Comparison of ENCODE assay signal across 24 cellular contexts in the genomic region with DNA sequence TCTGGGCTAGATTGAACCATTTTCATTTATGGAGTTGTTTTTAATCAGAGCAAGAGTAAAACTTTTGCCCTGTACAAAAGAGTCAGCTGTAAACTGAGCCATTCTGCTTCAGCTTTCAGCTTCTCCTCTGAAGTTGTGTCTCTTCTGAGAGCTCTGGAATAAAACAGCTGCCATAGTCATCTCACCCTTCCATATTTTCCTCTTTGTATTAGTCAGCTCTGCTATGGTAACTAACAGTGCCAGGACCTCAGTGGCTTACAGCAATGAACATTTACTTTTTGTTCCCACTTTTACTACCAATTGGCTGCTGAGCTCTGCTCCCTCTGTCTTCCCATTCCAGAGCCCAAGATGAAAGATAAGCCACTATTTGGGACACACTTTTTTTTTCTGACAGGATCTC.
DNase-seq lines count a peak whose midpoint lies in the region; ATAC-seq and TF ChIP-seq lines count a peak whose summit lies in the region.
"Had no signal": no experiment of that assay in that cellular context is flagged by ENCODE, and none has a peak within 500 bp of the region (broad histone marks: within the 10 kb centered on the region; RNA-seq: fewer than 3 reads in every experiment).

No MANE protein-coding gene starts in this region.

- no peak overlapping the region for H2AK9ac ChIP-seq in IMR-90 (replicated peaks; ENCODE audit: low read depth, low read length, poor library complexity)

- H3K36me3 ChIP-seq in IMR-90 (ENCODE audit: control insufficient read depth, insufficient read depth, low read length), result no peaks in the 10 kb centered on the region
- no peaks in the 10 kb centered on the region for H3K36me3 ChIP-seq in thoracic aorta

- no peak for TF ChIP-seq RAD21 in IMR-90 (IDR thresholded peaks at IDR 0.05; ENCODE audit: low read length)

- H4K8ac ChIP-seq in IMR-90 (ENCODE audit: low read depth in 2 of 2, low read length in 2 of 2), result no peak overlapping the region

- no peaks in the 10 kb centered on the region for H3K79me1 ChIP-seq in IMR-90 (ENCODE audit: low read depth in 1 of 2, low read length in 2 of 2)

- H3K27ac ChIP-seq in IMR-90 (ENCODE audit: insufficient read depth, low read length) (no peak overlapping the region), thoracic aorta (no peak overlapping the region)
- H3K27ac ChIP-seq: A549, HL-60 had no signal

- H3K4me1 ChIP-seq in IMR-90 (ENCODE audit: control insufficient read depth, insufficient read depth, low read length), result no peaks in the 10 kb centered on the region
- H3K4me1 ChIP-seq in thoracic aorta (ENCODE audit: control insufficient read depth in 1 of 2, low read depth in 2 of 2), result no peaks in the 10 kb centered on the region
- H3K4me1 ChIP-seq: A549 had no signal

- H3K27me3 ChIP-seq in IMR-90 (ENCODE audit: control insufficient read depth, insufficient read depth, low read length) (peaks cover 48% of the 10 kb centered on the region), thoracic aorta (replicated peaks; ENCODE audit: insufficient read depth) (no peaks in the 10 kb centered on the region)

- H3K23ac ChIP-seq in IMR-90 (ENCODE audit: low read depth, low read length), result no peak overlapping the region

- H3K4me2 ChIP-seq in IMR-90 (ENCODE audit: low read depth, low read length), result peak overlapping the region; percentile 50; the same call in 1 of the 2 replicates
- H3K4me2 ChIP-seq: A549 had no signal

- DNase-seq in IMR-90 (no peak), RPMI7951 (ENCODE audit: low read depth) (peak; percentile 37), myocyte (ENCODE audit: low read depth) (peak; percentile 45), thoracic aorta (ENCODE audit: low spot score) (no peak), epidermal melanocyte (ENCODE audit: insufficient read length, low spot score) (no peak), NCI-H128 (lab: John Stamatoyannopoulos, UW; ENCODE audit: unreplicated experiment) (no peak)
- no peak for DNase-seq in effector CD8-positive, alpha-beta T cell (lab: John Stamatoyannopoulos, UW)
- DNase-seq: CD4-positive, CD25-positive, alpha-beta regulatory T cell; COR-L47; DMS 273 treated with DMSO at 0.1 percent for 48 hours; DMS79 treated with DMSO at 0.1 percent for 48 hours; GOT3; HCEC 1CT; KBM-7; MV-4-11; NCI-H1105 treated with DMSO at 0.1 percent for 48 hours; NCI-H1694 treated with DMSO at 0.1 percent for 48 hours; NCI-H2081 treated with DMSO at 0.1 percent for 48 hours; NCI-H2171 treated with DMSO at 0.1 percent for 48 hours; NCI-H524 treated with DMSO at 0.1 percent for 48 hours; SIG-M5 had no signal

- no peak overlapping the region for H2BK5ac ChIP-seq in IMR-90 (ENCODE audit: low read depth, low read length, poor library complexity, severe bottlenecking)

- no peaks in the 10 kb centered on the region for H3K9me1 ChIP-seq in IMR-90 (ENCODE audit: insufficient read depth, low read length)

- TF ChIP-seq POLR2A in IMR-90 (IDR thresholded peaks at IDR 0.05; ENCODE audit: low read depth, low read length), result no peak

- H3K56ac ChIP-seq in IMR-90 (ENCODE audit: extremely low read depth, insufficient read depth, low read length), result no peak overlapping the region

- CTCF ChIA-PET in IMR-90 (lab: Yijun Ruan, JAX), result no interaction called here

- H4K91ac ChIP-seq in IMR-90 (ENCODE audit: insufficient read depth, low read depth, low read length), result no peak overlapping the region

- no peak overlapping the region for H4K5ac ChIP-seq in IMR-90 (ENCODE audit: low read depth, low read length)

- no peak overlapping the region for H2BK120ac ChIP-seq in IMR-90 (ENCODE audit: low read depth, low read length)

- H2AFZ ChIP-seq in IMR-90 (replicated peaks; ENCODE audit: low read length, poor library complexity), result no peak overlapping the region

- H4K20me1 ChIP-seq in IMR-90 (ENCODE audit: insufficient read depth, low read length), result no peaks in the 10 kb centered on the region

- no peak overlapping the region for H3K9ac ChIP-seq in IMR-90 (ENCODE audit: low read depth, low read length)

- dilution Hi-C loops in IMR-90 (cut with HindIII; ENCODE audit: low sequenced_read_pairs, unreplicated experiment), result no loop called here

- H3K4me3 ChIP-seq in IMR-90 (ENCODE audit: insufficient read depth, low read depth, low read length) (no peak overlapping the region), thoracic aorta (peak overlapping the region; percentile 21)
- H3K4me3 ChIP-seq: A549 had no signal

- ATAC-seq in IMR-90 (ENCODE audit: low read depth) (no peak), thoracic aorta (ENCODE audit: insufficient number of reproducible peaks, low FRiP score, low read depth) (no peak)
- ATAC-seq: A549, HepG2 had no signal

- H2AK5ac ChIP-seq in IMR-90 (ENCODE audit: low read depth, low read length), result no peak overlapping the region

- H3K4ac ChIP-seq in IMR-90 (ENCODE audit: low read depth, low read length), result no peak overlapping the region

- H2BK20ac ChIP-seq in IMR-90 (ENCODE audit: low read depth, low read length), result no peak overlapping the region

- H3K9me3 ChIP-seq in IMR-90 (ENCODE audit: control insufficient read depth, insufficient read depth, low read length) (no peaks in the 10 kb centered on the region), thoracic aorta (no peaks in the 10 kb centered on the region)

- POLR2A ChIA-PET in IMR-90 (lab: Charles Lee; ENCODE audit: unreplicated experiment), result no interaction called here

- no peak overlapping the region for H2BK15ac ChIP-seq in IMR-90 (ENCODE audit: low read depth, low read length)

- in situ Hi-C loops in IMR-90 (cut with MboI; ENCODE audit: low sequenced_read_pairs), result no loop called here

- no peak overlapping the region for H3K14ac ChIP-seq in IMR-90 (replicated peaks; ENCODE audit: low read depth, low read length)

- no TSS peak for BruUV-seq in IMR-90 (replicated peaks; lab: Mats Ljungman, UMichigan)

- no peak overlapping the region for H3K18ac ChIP-seq in IMR-90 (ENCODE audit: low read depth, low read length)

- intact Hi-C loops in IMR-90 (cut with micrococcal nuclease), result no loop called here

- TF ChIP-seq CTCF in IMR-90 (conservative IDR thresholded peaks at IDR 0.05; ENCODE audit: low read depth, low read length) (no peak), thoracic aorta (IDR thresholded peaks at IDR 0.05) (no peak)

TF ChIP-seq in IMR-90, 13 proteins besides CTCF, POLR2A, EP300 and RAD21:
- TF ChIP-seq, protein P1, sequence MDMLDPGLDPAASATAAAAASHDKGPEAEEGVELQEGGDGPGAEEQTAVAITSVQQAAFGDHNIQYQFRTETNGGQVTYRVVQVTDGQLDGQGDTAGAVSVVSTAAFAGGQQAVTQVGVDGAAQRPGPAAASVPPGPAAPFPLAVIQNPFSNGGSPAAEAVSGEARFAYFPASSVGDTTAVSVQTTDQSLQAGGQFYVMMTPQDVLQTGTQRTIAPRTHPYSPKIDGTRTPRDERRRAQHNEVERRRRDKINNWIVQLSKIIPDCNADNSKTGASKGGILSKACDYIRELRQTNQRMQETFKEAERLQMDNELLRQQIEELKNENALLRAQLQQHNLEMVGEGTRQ (IDR thresholded peaks at IDR 0.05; ENCODE audit: low read depth, low read length), result no peak
- TF ChIP-seq BHLHE40 (IDR thresholded peaks at IDR 0.05; ENCODE audit: low read depth, low read length) (no peak), CEBPB (IDR thresholded peaks at IDR 0.05; ENCODE audit: low read depth, low read length) (no peak), NFE2L2 (IDR thresholded peaks at IDR 0.05; ENCODE audit: low read depth, low read length) (no peak), MXI1 (IDR thresholded peaks at IDR 0.05; ENCODE audit: borderline replicate concordance, low read depth, low read length) (no peak), FOS (IDR thresholded peaks at IDR 0.05; ENCODE audit: low read depth, low read length) (no peak), RFX5 (IDR thresholded peaks at IDR 0.05; ENCODE audit: low read depth, low read length) (no peak), MAFK (IDR thresholded peaks at IDR 0.05; ENCODE audit: low read depth, low read length) (no peak), CHD1 (IDR thresholded peaks at IDR 0.05; ENCODE audit: low read depth, low read length) (no peak), SMC3 (IDR thresholded peaks at IDR 0.05; ENCODE audit: low read depth, low read length) (no peak), RCOR1 (IDR thresholded peaks at IDR 0.05; ENCODE audit: insufficient replicate concordance, low read length) (no peak), MAZ (IDR thresholded peaks at IDR 0.05; ENCODE audit: borderline replicate concordance, low read depth, low read length) (no peak)
- TF ChIP-seq, protein P2, sequence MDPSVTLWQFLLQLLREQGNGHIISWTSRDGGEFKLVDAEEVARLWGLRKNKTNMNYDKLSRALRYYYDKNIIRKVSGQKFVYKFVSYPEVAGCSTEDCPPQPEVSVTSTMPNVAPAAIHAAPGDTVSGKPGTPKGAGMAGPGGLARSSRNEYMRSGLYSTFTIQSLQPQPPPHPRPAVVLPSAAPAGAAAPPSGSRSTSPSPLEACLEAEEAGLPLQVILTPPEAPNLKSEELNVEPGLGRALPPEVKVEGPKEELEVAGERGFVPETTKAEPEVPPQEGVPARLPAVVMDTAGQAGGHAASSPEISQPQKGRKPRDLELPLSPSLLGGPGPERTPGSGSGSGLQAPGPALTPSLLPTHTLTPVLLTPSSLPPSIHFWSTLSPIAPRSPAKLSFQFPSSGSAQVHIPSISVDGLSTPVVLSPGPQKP (IDR thresholded peaks at IDR 0.05; ENCODE audit: borderline replicate concordance, low read depth, low read length), result no peak

Comparison
In these comparisons a context has a peak if more than half of its experiments do, and no peak if none do; other contexts are left out.
1. DNase-seq: peak in RPMI7951 (single experiment) and myocyte (single experiment); none in IMR-90 (single experiment), thoracic aorta (single experiment), epidermal melanocyte (single experiment), effector CD8-positive, alpha-beta T cell (single experiment) and NCI-H128 (single experiment).